1 cellular context compared by ENCODE assay signal in genomic region chr12:124683725-124684124, GRCh38.
TF ChIP-seq lines count a peak whose summit lies in the region.

No MANE protein-coding gene starts in this region.

TF ChIP-seq in K562, 482 proteins besides CTCF, POLR2A, EP300 and RAD21 (continued from another document):
- TF ChIP-seq ZMIZ1 (IDR thresholded peaks at IDR 0.05; ENCODE audit: low read depth in 2 of 2, low read length in 2 of 2): no peak
- no peak for TF ChIP-seq MECOM (CRISPR knock-in tag; IDR thresholded peaks at IDR 0.05)
- no peak for TF ChIP-seq HMG20B (CRISPR knock-in tag; IDR thresholded peaks at IDR 0.05)
- TF ChIP-seq RCOR1 (IDR thresholded peaks at IDR 0.05; ENCODE audit: borderline replicate concordance in 1 of 2, low read depth in 2 of 2, low read length in 2 of 2): peak in 1 of 2 experiments; percentile 19; a peak in 1 of 4 replicates
- no peak for TF ChIP-seq ZNF23 (CRISPR knock-in tag; IDR thresholded peaks at IDR 0.05)
- TF ChIP-seq KAT7 (CRISPR knock-in tag; IDR thresholded peaks at IDR 0.05; ENCODE audit: borderline replicate concordance): no peak
- no peak for TF ChIP-seq BHLHE40 (IDR thresholded peaks at IDR 0.05; ENCODE audit: low read length)
- peak; percentile 83 for TF ChIP-seq RBM25 (IDR thresholded peaks at IDR 0.05; ENCODE audit: low read depth, low read length, severe bottlenecking)
